9 cellular contexts compared by ENCODE assay signal in the genomic region with DNA sequence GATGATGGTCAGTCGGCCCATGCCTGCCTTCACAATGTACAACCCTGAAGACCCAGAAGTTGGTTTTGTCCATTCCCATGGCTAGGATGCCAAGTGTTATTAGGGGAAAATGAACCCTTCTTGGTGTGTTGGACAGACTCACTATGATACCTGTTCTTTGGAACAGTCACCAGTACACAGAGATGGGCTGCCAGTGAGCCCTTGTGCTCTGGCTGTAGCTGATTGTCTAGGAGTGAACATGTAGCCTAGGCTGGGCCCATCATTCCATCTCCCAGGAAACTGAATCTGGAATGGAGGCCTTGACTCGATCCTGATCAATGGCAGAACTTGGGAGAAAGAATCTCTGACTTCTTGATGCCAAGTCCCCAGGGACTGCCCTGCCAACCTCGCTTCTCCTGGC.
"Had no signal": no experiment of that assay in that cellular context is flagged by ENCODE, and none has a peak within 500 bp of the region (broad histone marks: within the 10 kb centered on the region; RNA-seq: fewer than 3 reads in every experiment).

No MANE protein-coding gene starts in this region.

- H3K27ac Mint-ChIP-seq: GM23338, HFFc6 had no signal

- H3K9me3 Mint-ChIP-seq: HFFc6, IgD-negative memory B cell had no signal

- H3K9me3 ChIP-seq: HAP-1 had no signal

- H3K4me3 Mint-ChIP-seq: GM23338, HFFc6, IgD-negative memory B cell had no signal

- H3K27ac ChIP-seq: HL-60 had no signal

- ATAC-seq: GM23338, HCT116, HepG2 had no signal

- H3K36me3 Mint-ChIP-seq: IgD-negative memory B cell had no signal

- DNase-seq: H7, HFFc6, KBM-7 had no signal

- H3K36me3 ChIP-seq: HAP-1 had no signal

- H3K4me3 ChIP-seq: GM23338, HAP-1 had no signal
